ENCODE assay signal across 11 cellular contexts in genomic region chr5:143396353-143396940, GRCh38. TPM values are rescaled to one million over a fixed set of nuclear protein-coding genes. Genes with fewer than 3 reads are reported as not detected.
A peak's percentile ranks its signal among the peaks of the same experiment; 100 is the strongest.
DNase-seq lines count a peak whose midpoint lies in the region; TF ChIP-seq lines count a peak whose summit lies in the region.
"Had no signal": no experiment of that assay in that cellular context is flagged by ENCODE, and none has a peak within 500 bp of the region (broad histone marks: within the 10 kb centered on the region; RNA-seq: fewer than 3 reads in every experiment).

No MANE protein-coding gene starts in this region.

- H3K36me3 ChIP-seq in SU-DHL-6 (ENCODE audit: low read length) (peaks cover 14% of the 10 kb centered on the region; the same call in 1 of the 2 replicates), transverse colon (no peaks in the 10 kb centered on the region)

- H3K36me3 Mint-ChIP-seq in activated naive CD4-positive, alpha-beta T cell treated with anti-CD3 and anti-CD28 coated beads, Interleukin-2, amount 10 ng/mL, durations not matched to agents 7 days and 5 days, result peaks cover 40% of the 10 kb centered on the region

- peaks cover 61% of the 10 kb centered on the region for H3K4me1 Mint-ChIP-seq in activated naive CD4-positive, alpha-beta T cell treated with anti-CD3 and anti-CD28 coated beads, Interleukin-2, amount 10 ng/mL, durations not matched to agents 7 days and 5 days

- H3K9me3 ChIP-seq in SU-DHL-6 (ENCODE audit: insufficient read depth, low read length), result no peaks in the 10 kb centered on the region
- no peaks in the 10 kb centered on the region for H3K9me3 ChIP-seq in transverse colon

- H3K27me3 ChIP-seq in SU-DHL-6 (ENCODE audit: low read length), result no peaks in the 10 kb centered on the region
- no peaks in the 10 kb centered on the region for H3K27me3 ChIP-seq in transverse colon

- H3K27ac ChIP-seq in SU-DHL-6 (ENCODE audit: low read depth, low read length) (peak overlapping the region; percentile 97), temporal lobe (ENCODE audit: low read depth, low read length) (peak overlapping the region; percentile 44), transverse colon (no peak overlapping the region)

- TF ChIP-seq CTCF in SU-DHL-6 (IDR thresholded peaks at IDR 0.05; ENCODE audit: insufficient read depth, low read length, poor library complexity, severe bottlenecking) (no peak), fibroblast of pulmonary artery (IDR thresholded peaks at IDR 0.05; ENCODE audit: low read length, missing control alignments) (no peak), transverse colon (IDR thresholded peaks at IDR 0.05) (no peak)

- H3K27me3 Mint-ChIP-seq in activated naive CD4-positive, alpha-beta T cell treated with anti-CD3 and anti-CD28 coated beads, Interleukin-2, amount 10 ng/mL, durations not matched to agents 7 days and 5 days, result no peaks in the 10 kb centered on the region

- 65 to 72% methylated on average over 5 of the region's 5 CpGs for WGBS in transverse colon (ENCODE audit: low coverage in 1 of 2), 2 donors

- peaks cover 100% of the 10 kb centered on the region for H3K79me2 ChIP-seq in SU-DHL-6 (ENCODE audit: insufficient read depth, low read length)

- no peaks in the 10 kb centered on the region for H3K9me3 Mint-ChIP-seq in activated naive CD4-positive, alpha-beta T cell treated with anti-CD3 and anti-CD28 coated beads, Interleukin-2, amount 10 ng/mL, durations not matched to agents 7 days and 5 days

- TF ChIP-seq POLR2A in transverse colon (IDR thresholded peaks at IDR 0.05), result no peak

- no peak overlapping the region for H3K27ac Mint-ChIP-seq in activated naive CD4-positive, alpha-beta T cell treated with anti-CD3 and anti-CD28 coated beads, Interleukin-2, amount 10 ng/mL, durations not matched to agents 7 days and 5 days

- in situ Hi-C loops in transverse colon (cut with MboI; ENCODE audit: low pct_ligation_motif_present in 1 of 4, low pct_unique_long_range_greater_than_20kb in 1 of 4, low sequenced_read_pairs in 3 of 4), result no loop called here

- CTCF ChIA-PET in activated naive CD4-positive, alpha-beta T cell treated with anti-CD3 and anti-CD28 coated beads, Interleukin-2, amount 10 ng/mL, durations not matched to agents 7 days and 5 days (lab: Charles Lee), result interaction anchor here (0.7 kb wide), 1 partner anchor 648 kb away, joined by 3 read pairs; no protein-coding TSS in a partner anchor

- H4K20me1 ChIP-seq in SU-DHL-6 (ENCODE audit: low read depth, low read length), result peaks cover 51% of the 10 kb centered on the region

- H3K9ac ChIP-seq in SU-DHL-6 (ENCODE audit: low read length), result peak overlapping the region; percentile 88

- peak overlapping the region; percentile 85 for H3K4me2 ChIP-seq in SU-DHL-6 (ENCODE audit: low read depth, low read length, poor library complexity, severe bottlenecking)

- intact Hi-C loops in transverse colon (cut with DNase I; ENCODE audit: low total_unique reads), result no loop called here
- intact Hi-C loops in head of caudate nucleus (cut with DNase I), result loop anchor here (10.0 kb wide), 1 partner anchor 72 kb away; no protein-coding TSS in a partner anchor

- H3K4me1 ChIP-seq in transverse colon, result peaks cover 0 to 83% (median 20%) of the 10 kb centered on the region in 4 donors

- no peaks in the 10 kb centered on the region for H3K9me2 ChIP-seq in SU-DHL-6 (replicated peaks; ENCODE audit: insufficient read depth, low read length)

- no peak overlapping the region for H2AFZ ChIP-seq in SU-DHL-6 (ENCODE audit: low read depth, low read length, severe bottlenecking)

- TF ChIP-seq EP300 in transverse colon (IDR thresholded peaks at IDR 0.05; ENCODE audit: low read depth), result no peak

- peak overlapping the region; percentile 5 for H3K4me3 Mint-ChIP-seq in activated naive CD4-positive, alpha-beta T cell treated with anti-CD3 and anti-CD28 coated beads, Interleukin-2, amount 10 ng/mL, durations not matched to agents 7 days and 5 days

- H3K4me3 ChIP-seq in SU-DHL-6 (ENCODE audit: insufficient read depth, low read length, poor library complexity, severe bottlenecking), result peak overlapping the region; percentile 65
- peak overlapping the region; percentile 84 for H3K4me3 ChIP-seq in fibroblast of pulmonary artery (replicated peaks; ENCODE audit: low read depth, low read length)
- peak overlapping the region in 1 of 4 donors; percentile 4 for H3K4me3 ChIP-seq in transverse colon

- H3F3A ChIP-seq in SU-DHL-6 (ENCODE audit: insufficient read depth), result peaks cover 13% of the 10 kb centered on the region

- DNase-seq in activated naive CD4-positive, alpha-beta T cell treated with anti-CD3 and anti-CD28 coated beads, Interleukin-2, amount 10 ng/mL, durations not matched to agents 7 days and 5 days, result no peak
- DNase-seq in activated naive CD4-positive, alpha-beta T cell (lab: John Stamatoyannopoulos, UW), result no peak
- DNase-seq in fibroblast of pulmonary artery (ENCODE audit: low read depth) (no peak), transverse colon (no peak), head of caudate nucleus (no peak), NCI-H524 (lab: John Stamatoyannopoulos, UW) (no peak)
- DNase-seq: activated CD4-positive, alpha-beta T cell treated with anti-CD3 and anti-CD28 coated beads for 4 hours; NCI-H1092; stimulated activated CD4-positive, alpha-beta T cell treated with anti-CD3 and anti-CD28 coated beads, Interleukin-4, amount 100 ng/mL, for 24 hours had no signal

RNA-seq across cellular contexts. Expression of gene NR3C1, which starts 7.0 kb away (rescaled TPM):
- total RNA-seq in temporal lobe, result 11.1 TPM
- total RNA-seq in transverse colon, result 10 to 100 TPM in 3 of 4 donors, 1 to 10 TPM in 1; 8.4 to 37.7 (median 30.3) TPM

Comparison
In these comparisons a context has a peak if more than half of its experiments do, and no peak if none do; other contexts are left out.
1. H3K27ac ChIP-seq: peak in SU-DHL-6 (single experiment) and temporal lobe (single experiment); none in transverse colon (0 of 4).